ENCODE assay signal across 1 cellular context in the genomic region with DNA sequence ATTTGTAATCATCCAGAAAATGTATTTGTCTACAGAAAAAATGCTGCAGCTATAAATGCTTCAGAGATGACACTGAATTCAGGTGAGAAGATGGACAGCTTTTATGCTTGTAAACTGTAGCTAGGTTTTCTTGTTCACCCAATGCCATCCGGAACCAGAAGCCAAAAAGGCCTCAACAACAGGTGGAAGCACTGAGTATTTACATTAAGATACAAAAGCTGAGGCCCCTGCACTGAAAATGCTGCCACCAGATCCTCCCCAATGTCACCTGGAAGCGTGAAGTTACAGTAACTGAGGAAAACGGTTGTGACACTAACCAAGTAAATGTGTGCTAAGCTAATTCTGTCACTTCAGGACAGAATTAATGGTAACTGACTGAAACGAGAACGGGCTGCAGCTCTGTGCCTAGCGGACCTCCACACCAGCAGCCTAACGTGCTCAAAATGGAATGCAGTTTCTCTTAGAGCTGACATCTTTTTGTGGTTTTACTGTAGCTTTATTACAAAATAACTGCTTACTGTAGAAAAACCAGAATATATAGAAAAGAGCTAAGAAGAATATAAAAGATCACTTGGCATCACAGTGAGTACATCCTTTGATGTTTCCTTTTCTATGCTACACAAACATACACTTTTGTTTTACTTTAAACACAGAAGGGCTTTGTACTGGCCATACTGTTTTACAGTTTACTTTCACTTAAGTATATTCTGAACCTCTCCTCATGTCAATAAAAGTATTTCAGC.
TF ChIP-seq lines count a peak whose summit lies in the region.

No MANE protein-coding gene starts in this region.

TF ChIP-seq in K562, 482 proteins besides CTCF, POLR2A, EP300 and RAD21:
- TF ChIP-seq ERF (CRISPR knock-in tag; IDR thresholded peaks at IDR 0.05): no peak
